Comparison of ENCODE assay signal across 15 cellular contexts in genomic region chr18:24567199-24567598, GRCh38.
A peak's percentile ranks its signal among the peaks of the same experiment; 100 is the strongest.
DNase-seq lines count a peak whose midpoint lies in the region; ATAC-seq and TF ChIP-seq lines count a peak whose summit lies in the region.
"Had no signal": no experiment of that assay in that cellular context is flagged by ENCODE, and none has a peak within 500 bp of the region (broad histone marks: within the 10 kb centered on the region; RNA-seq: fewer than 3 reads in every experiment).

No MANE protein-coding gene starts in this region.

- in situ Hi-C loops in IMR-90 (cut with MboI; ENCODE audit: low sequenced_read_pairs): no loop called here
- in situ Hi-C loops in mammary epithelial cell (cut with MboI; ENCODE audit: low sequenced_read_pairs in 2 of 2): no loop called here

- no peak overlapping the region for H3K23ac ChIP-seq in IMR-90 (ENCODE audit: low read depth, low read length)

- H3K14ac ChIP-seq in IMR-90 (replicated peaks; ENCODE audit: low read depth, low read length): no peak overlapping the region

- no peaks in the 10 kb centered on the region for H4K20me1 ChIP-seq in IMR-90 (ENCODE audit: insufficient read depth, low read length)
- no peaks in the 10 kb centered on the region for H4K20me1 ChIP-seq in mammary epithelial cell (ENCODE audit: insufficient read depth, low read length)
- H4K20me1 ChIP-seq in neural progenitor cell (ENCODE audit: low read depth): no peaks in the 10 kb centered on the region

- H3K27me3 Mint-ChIP-seq in neural progenitor cell (ENCODE audit: insufficient read depth, low read depth) (peaks cover 4% of the 10 kb centered on the region), mesothelial cell of epicardium (ENCODE audit: low read depth) (no peaks in the 10 kb centered on the region)
- H3K27me3 Mint-ChIP-seq: activated B cell treated with CpG ODN at 0.5 μM for 24 hours; activated T-cell treated with anti-CD3 and anti-CD28 coated beads, Interleukin-2, amount 50 U/mL, for 24 hours had no signal

- no peak overlapping the region for H4K5ac ChIP-seq in IMR-90 (ENCODE audit: low read depth, low read length)

- H3K79me1 ChIP-seq in IMR-90 (ENCODE audit: low read depth in 1 of 2, low read length in 2 of 2): no peaks in the 10 kb centered on the region

- H3K4me3 ChIP-seq in IMR-90 (ENCODE audit: insufficient read depth, low read depth, low read length): no peak overlapping the region
- no peak overlapping the region for H3K4me3 ChIP-seq in mammary epithelial cell (replicated peaks in 1 of 3; ENCODE audit: insufficient read depth in 1 of 3, low read depth in 2 of 3, low read length in 3 of 3)
- no peak overlapping the region for H3K4me3 ChIP-seq in neural progenitor cell

- H3K27me3 ChIP-seq in IMR-90 (ENCODE audit: control insufficient read depth, insufficient read depth, low read length) (peaks cover 9% of the 10 kb centered on the region), mammary epithelial cell (ENCODE audit: insufficient read depth, low read length) (no peaks in the 10 kb centered on the region), neural progenitor cell (no peaks in the 10 kb centered on the region)

- no peaks in the 10 kb centered on the region for H3F3A ChIP-seq in neural progenitor cell (ENCODE audit: low read depth)

- TF ChIP-seq RAD21 in IMR-90 (IDR thresholded peaks at IDR 0.05; ENCODE audit: low read length): no peak

- H2AFZ ChIP-seq in IMR-90 (replicated peaks; ENCODE audit: low read length, poor library complexity): no peak overlapping the region
- peak overlapping the region; percentile 86 for H2AFZ ChIP-seq in mammary epithelial cell (ENCODE audit: low read depth, low read length)
- H2AFZ ChIP-seq in neural progenitor cell (replicated peaks): peak overlapping the region; percentile 18

- H3K27ac Mint-ChIP-seq in neural progenitor cell (no peak overlapping the region), mesothelial cell of epicardium (no peak overlapping the region)
- H3K27ac Mint-ChIP-seq: activated B cell treated with CpG ODN at 0.5 μM for 24 hours; activated T-cell treated with anti-CD3 and anti-CD28 coated beads, Interleukin-2, amount 50 U/mL, for 24 hours had no signal

- H3K4me1 ChIP-seq in IMR-90 (ENCODE audit: control insufficient read depth, insufficient read depth, low read length): no peaks in the 10 kb centered on the region
- H3K4me1 ChIP-seq in mammary epithelial cell (ENCODE audit: insufficient read depth, low read length): peaks cover 18% of the 10 kb centered on the region
- H3K4me1 ChIP-seq in neural progenitor cell: no peaks in the 10 kb centered on the region

- H3K9me1 ChIP-seq in IMR-90 (ENCODE audit: insufficient read depth, low read length): no peaks in the 10 kb centered on the region

- CTCF ChIA-PET in IMR-90 (lab: Yijun Ruan, JAX) (no interaction called here), mammary epithelial cell (lab: Charles Lee; ENCODE audit: low non-redundant PET) (no interaction called here)

- no peak overlapping the region for H2BK20ac ChIP-seq in IMR-90 (ENCODE audit: low read depth, low read length)

- H3K36me3 Mint-ChIP-seq in neural progenitor cell (no peaks in the 10 kb centered on the region), mesothelial cell of epicardium (no peaks in the 10 kb centered on the region)
- H3K36me3 Mint-ChIP-seq: naive B cell had no signal

- ATAC-seq in IMR-90 (ENCODE audit: low read depth): peak; percentile 49
- ATAC-seq: stimulated activated naive CD8-positive, alpha-beta T cell treated with anti-CD3 and anti-CD28 coated beads, Interleukin-15, Interleukin-2, amounts not matched to agents 100 U/mL and 50 U/mL, for 24 hours had no signal

- H3K27ac ChIP-seq in IMR-90 (ENCODE audit: insufficient read depth, low read length) (no peak overlapping the region), mammary epithelial cell (ENCODE audit: insufficient read depth, low read depth, low read length) (peak overlapping the region; percentile 94), neural progenitor cell (no peak overlapping the region)

- no peaks in the 10 kb centered on the region for H3K79me2 ChIP-seq in mammary epithelial cell (ENCODE audit: insufficient read depth, low read length)
- H3K79me2 ChIP-seq in neural progenitor cell (ENCODE audit: low read depth): no peaks in the 10 kb centered on the region

- no peak overlapping the region for H2AK5ac ChIP-seq in IMR-90 (ENCODE audit: low read depth, low read length)

- H3K9me3 Mint-ChIP-seq in neural progenitor cell (peaks cover 2% of the 10 kb centered on the region), mesothelial cell of epicardium (peaks cover 3% of the 10 kb centered on the region)
- H3K9me3 Mint-ChIP-seq: activated B cell treated with CpG ODN at 0.5 μM for 24 hours; activated T-cell treated with anti-CD3 and anti-CD28 coated beads, Interleukin-2, amount 50 U/mL, for 24 hours; naive B cell had no signal

- H3K18ac ChIP-seq in IMR-90 (ENCODE audit: low read depth, low read length): no peak overlapping the region

- no peak overlapping the region for H4K8ac ChIP-seq in IMR-90 (ENCODE audit: low read depth in 2 of 2, low read length in 2 of 2)

- intact Hi-C loops in IMR-90 (cut with micrococcal nuclease) (no loop called here), mammary epithelial cell (cut with micrococcal nuclease) (no loop called here)

- no peaks in the 10 kb centered on the region for H3K9me3 ChIP-seq in IMR-90 (ENCODE audit: control insufficient read depth, insufficient read depth, low read length)
- H3K9me3 ChIP-seq in mammary epithelial cell (replicated peaks; ENCODE audit: insufficient read depth, low read length): no peaks in the 10 kb centered on the region
- H3K9me3 ChIP-seq in neural progenitor cell (ENCODE audit: low read depth): no peaks in the 10 kb centered on the region
- H3K9me3 ChIP-seq: SK-N-SH had no signal

- H3K4me1 Mint-ChIP-seq in neural progenitor cell: no peaks in the 10 kb centered on the region
- peaks cover 7% of the 10 kb centered on the region for H3K4me1 Mint-ChIP-seq in mesothelial cell of epicardium
- H3K4me1 Mint-ChIP-seq: activated B cell treated with CpG ODN at 0.5 μM for 24 hours, naive B cell had no signal

- H3K36me3 ChIP-seq in IMR-90 (ENCODE audit: control insufficient read depth, insufficient read depth, low read length): no peaks in the 10 kb centered on the region
- H3K36me3 ChIP-seq in mammary epithelial cell (ENCODE audit: insufficient read depth, low read length): no peaks in the 10 kb centered on the region
- no peaks in the 10 kb centered on the region for H3K36me3 ChIP-seq in neural progenitor cell

- H3K9ac ChIP-seq in IMR-90 (ENCODE audit: low read depth, low read length) (no peak overlapping the region), mammary epithelial cell (ENCODE audit: insufficient read depth, low read length) (no peak overlapping the region), neural progenitor cell (no peak overlapping the region)
- H3K9ac ChIP-seq: SK-N-SH had no signal

- no peak overlapping the region for H3K56ac ChIP-seq in IMR-90 (ENCODE audit: extremely low read depth, insufficient read depth, low read length)

- TF ChIP-seq CTCF in IMR-90 (conservative IDR thresholded peaks at IDR 0.05; ENCODE audit: low read depth, low read length) (no peak), mammary epithelial cell (conservative IDR thresholded peaks at IDR 0.05 in 1 of 2, IDR thresholded peaks at IDR 0.05 in 1 of 2; ENCODE audit: extremely low read depth in 1 of 2, insufficient read depth in 1 of 2, low read depth in 1 of 2, low read length in 2 of 2) (no peak), neural progenitor cell (IDR thresholded peaks at IDR 0.05) (no peak), mesothelial cell of epicardium (IDR thresholded peaks at IDR 0.05; ENCODE audit: unreplicated experiment) (no peak)

- H3K4me3 Mint-ChIP-seq in neural progenitor cell (no peak overlapping the region), mesothelial cell of epicardium (no peak overlapping the region)
- H3K4me3 Mint-ChIP-seq: activated B cell treated with CpG ODN at 0.5 μM for 24 hours; activated T-cell treated with anti-CD3 and anti-CD28 coated beads, Interleukin-2, amount 50 U/mL, for 24 hours; naive B cell had no signal

- POLR2A ChIA-PET in IMR-90 (lab: Charles Lee; ENCODE audit: unreplicated experiment): no interaction called here

- H2BK120ac ChIP-seq in IMR-90 (ENCODE audit: low read depth, low read length): no peak overlapping the region

- BruUV-seq in IMR-90 (replicated peaks; lab: Mats Ljungman, UMichigan): no TSS peak
- no TSS peak for BruUV-seq in mammary epithelial cell (replicated peaks; lab: Mats Ljungman, UMichigan)

- dilution Hi-C loops in IMR-90 (cut with HindIII; ENCODE audit: low sequenced_read_pairs, unreplicated experiment) (no loop called here), mammary epithelial cell (cut with HindIII; ENCODE audit: low sequenced_read_pairs) (no loop called here)

- TF ChIP-seq POLR2A in IMR-90 (IDR thresholded peaks at IDR 0.05; ENCODE audit: low read depth, low read length): no peak

- no peak overlapping the region for H4K91ac ChIP-seq in IMR-90 (ENCODE audit: insufficient read depth, low read depth, low read length)

- no peak overlapping the region for H2BK5ac ChIP-seq in IMR-90 (ENCODE audit: low read depth, low read length, poor library complexity, severe bottlenecking)

- no peak overlapping the region for H2AK9ac ChIP-seq in IMR-90 (replicated peaks; ENCODE audit: low read depth, low read length, poor library complexity)

- H2BK15ac ChIP-seq in IMR-90 (ENCODE audit: low read depth, low read length): no peak overlapping the region

- H3K4me2 ChIP-seq in IMR-90 (ENCODE audit: low read depth, low read length) (no peak overlapping the region), mammary epithelial cell (ENCODE audit: insufficient read depth, low read depth, low read length) (no peak overlapping the region), neural progenitor cell (no peak overlapping the region)
- H3K4me2 ChIP-seq: SK-N-SH had no signal

- no CpG with 5 or more reads among the region's 4 CpGs for WGBS in IMR-90 (ENCODE audit: extremely low coverage in 2 of 2, insufficient read length in 1 of 2), 2 experiments
- 20% methylated on average over 4 of the region's 4 CpGs for WGBS in mammary epithelial cell (ENCODE audit: low coverage, missing lambda C conversion rate)

- DNase-seq in NCI-H2227 treated with DMSO at 0.1 percent for 48 hours (lab: John Stamatoyannopoulos, UW) (peak; percentile 71), NCI-H2227 (lab: John Stamatoyannopoulos, UW; ENCODE audit: unreplicated experiment) (no peak), IMR-90 (peak; percentile 59), mammary epithelial cell (peak; percentile 99), neural progenitor cell (ENCODE audit: low spot score) (no peak), NK-92 (lab: John Stamatoyannopoulos, UW; ENCODE audit: unreplicated experiment) (no peak), NCI-H1436 treated with DMSO at 0.1 percent for 48 hours (lab: John Stamatoyannopoulos, UW) (no peak), mesothelial cell of epicardium (ENCODE audit: low spot score in 2 of 2, unreplicated experiment in 2 of 2) (no peak)
- DNase-seq: activated B cell treated with CpG ODN at 0.5 μM for 24 hours; activated T-cell treated with anti-CD3 and anti-CD28 coated beads, Interleukin-2, amount 50 U/mL, for 24 hours; kidney; naive B cell; SK-N-SH; stimulated activated CD4-positive, alpha-beta T cell treated with anti-CD3 and anti-CD28 coated beads, Interleukin-4, amount 100 ng/mL, for 1 hour; stimulated activated naive CD8-positive, alpha-beta T cell treated with anti-CD3 and anti-CD28 coated beads, Interleukin-15, Interleukin-2, amounts not matched to agents 100 U/mL and 50 U/mL, for 24 hours had no signal

- no peak overlapping the region for H3K4ac ChIP-seq in IMR-90 (ENCODE audit: low read depth, low read length)

Comparison
In these comparisons a context has a peak if more than half of its experiments do, and no peak if none do; other contexts are left out.
1. DNase-seq: peak in NCI-H2227 treated with DMSO at 0.1 percent for 48 hours (single experiment), IMR-90 (single experiment) and mammary epithelial cell (single experiment); none in NCI-H2227 (single experiment), neural progenitor cell (single experiment), NK-92 (single experiment), NCI-H1436 treated with DMSO at 0.1 percent for 48 hours (single experiment) and mesothelial cell of epicardium (0 of 2).